In genomic region chr5:15577132-15577531, GRCh38 we compare ENCODE assay signal across 3 cellular contexts.
TF ChIP-seq lines count a peak whose summit lies in the region.

No MANE protein-coding gene starts in this region.

TF ChIP-seq in SK-N-SH, 30 proteins besides CTCF, POLR2A, EP300 and RAD21 (continued from another document):
- TF ChIP-seq ELF1 (IDR thresholded peaks at IDR 0.05) = no peak
TF ChIP-seq in SK-N-SH: peak in this region for 3.

TF ChIP-seq in SK-N-SH treated with all-trans-retinoic acid at 6 μM for 48 hours, 23 proteins besides CTCF, POLR2A, EP300 and RAD21:
- TF ChIP-seq POU6F1 (CRISPR knock-in tag; IDR thresholded peaks at IDR 0.05; ENCODE audit: borderline replicate concordance, low read depth) = no peak
- no peak for TF ChIP-seq ISL1 (CRISPR knock-in tag; IDR thresholded peaks at IDR 0.05)
- TF ChIP-seq ZC3H10 (CRISPR knock-in tag; IDR thresholded peaks at IDR 0.05) = no peak
- TF ChIP-seq ZNF8 (CRISPR knock-in tag; IDR thresholded peaks at IDR 0.05) = no peak
- no peak for TF ChIP-seq RARB (CRISPR knock-in tag; IDR thresholded peaks at IDR 0.05)
- TF ChIP-seq PPARA (CRISPR knock-in tag; IDR thresholded peaks at IDR 0.05; ENCODE audit: borderline replicate concordance) = no peak
- no peak for TF ChIP-seq ESRRG (CRISPR knock-in tag; IDR thresholded peaks at IDR 0.05)
- no peak for TF ChIP-seq ZNF565 (CRISPR knock-in tag; conservative IDR thresholded peaks at IDR 0.05; ENCODE audit: low read depth)
- TF ChIP-seq TOX (CRISPR knock-in tag; IDR thresholded peaks at IDR 0.05; ENCODE audit: borderline replicate concordance) = no peak
- no peak for TF ChIP-seq CSRNP3 (CRISPR knock-in tag; IDR thresholded peaks at IDR 0.05)
- TF ChIP-seq SNAI2 (CRISPR knock-in tag; IDR thresholded peaks at IDR 0.05) = no peak
- TF ChIP-seq CSDC2 (CRISPR knock-in tag; IDR thresholded peaks at IDR 0.05) = no peak
- no peak for TF ChIP-seq ZFP3 (CRISPR knock-in tag; IDR thresholded peaks at IDR 0.05)
- TF ChIP-seq TSHZ2 (CRISPR knock-in tag; IDR thresholded peaks at IDR 0.05) = no peak
- no peak for TF ChIP-seq ZNF70 (CRISPR knock-in tag; IDR thresholded peaks at IDR 0.05)
- TF ChIP-seq BACH2 (CRISPR knock-in tag; IDR thresholded peaks at IDR 0.05; ENCODE audit: borderline replicate concordance) = no peak
- TF ChIP-seq CREB5 (CRISPR knock-in tag; IDR thresholded peaks at IDR 0.05; ENCODE audit: low read depth) = no peak
- TF ChIP-seq ZFP30 (CRISPR knock-in tag; IDR thresholded peaks at IDR 0.05) = no peak
- no peak for TF ChIP-seq OSR1 (CRISPR knock-in tag; IDR thresholded peaks at IDR 0.05)

TF ChIP-seq in HepG2, 621 proteins besides CTCF, POLR2A, EP300 and RAD21:
- TF ChIP-seq AHDC1 (CRISPR knock-in tag; IDR thresholded peaks at IDR 0.05; ENCODE audit: borderline replicate concordance) (no peak), ZNF180 (CRISPR knock-in tag; IDR thresholded peaks at IDR 0.05; ENCODE audit: borderline replicate concordance, low read depth) (no peak), HNRNPL (IDR thresholded peaks at IDR 0.05; ENCODE audit: low read depth, low read length) (no peak), CEBPB (IDR thresholded peaks at IDR 0.05; ENCODE audit: borderline replicate concordance, low read depth, low read length) (peak; percentile 55; the same call in 1 of the 2 replicates), E2F1 (CRISPR knock-in tag; IDR thresholded peaks at IDR 0.05) (no peak), RBM39 (IDR thresholded peaks at IDR 0.05; ENCODE audit: low read depth, low read length, poor library complexity, severe bottlenecking) (no peak), ATF7 (IDR thresholded peaks at IDR 0.05) (peak; percentile 28; the same call in 1 of the 2 replicates), ATF7 (CRISPR knock-in tag; IDR thresholded peaks at IDR 0.05) (no peak)
TF ChIP-seq in HepG2: peak in this region for 2.
